Comparison of ENCODE assay signal across 28 cellular contexts in genomic region chr6:128455959-128456358, GRCh38.
"Had no signal": no experiment of that assay in that cellular context is flagged by ENCODE, and none has a peak within 500 bp of the region (broad histone marks: within the 10 kb centered on the region; RNA-seq: fewer than 3 reads in every experiment).

No MANE protein-coding gene starts in this region.

- H3K4me3 ChIP-seq: colonic mucosa, esophagus muscularis mucosa, heart right ventricle, left ventricle myocardium inferior, lower lobe of right lung, pancreas, smooth muscle cell, suprapubic skin, transverse colon, upper lobe of right lung, uterus had no signal

- H3K4me1 ChIP-seq: colonic mucosa, lower lobe of right lung, suprapubic skin, upper lobe of right lung, uterus had no signal

- H3K27ac ChIP-seq: colonic mucosa, esophagus muscularis mucosa, heart right ventricle, left ventricle myocardium inferior, lower lobe of right lung, neutrophil, pancreas, suprapubic skin, transverse colon, upper lobe of right lung, uterus had no signal

- H3K9me3 ChIP-seq: colonic mucosa, esophagus muscularis mucosa, heart right ventricle, left ventricle myocardium inferior, lower lobe of right lung, neutrophil, pancreas, suprapubic skin, transverse colon, upper lobe of right lung, uterus had no signal

- H3K36me3 ChIP-seq: colonic mucosa, esophagus muscularis mucosa, heart right ventricle, left ventricle myocardium inferior, lower lobe of right lung, neutrophil, pancreas, suprapubic skin, transverse colon, upper lobe of right lung, uterus had no signal

- DNase-seq: colonic mucosa; effector CD8-positive, alpha-beta T cell; endodermal cell; foreskin melanocyte; glutamatergic neuron; heart right ventricle; hypothalamus; immature natural killer cell; islet precursor cell; kidney glomerular epithelial cell; left colon; left ventricle myocardium inferior; lower lobe of right lung; naive B cell; pancreas; stimulated activated CD4-positive, alpha-beta T cell treated with anti-CD3 and anti-CD28 coated beads, Interleukin-12 subunit alpha, Interleukin-12 subunit beta, amount 100 ng/mL, for 4 hours; stimulated activated CD4-positive, alpha-beta T cell treated with anti-CD3 and anti-CD28 coated beads, Interleukin-1b, Interleukin-23, amount 100 ng/mL, for 48 hours; stimulated activated CD4-positive, alpha-beta T cell treated with anti-CD3 and anti-CD28 coated beads, Interleukin-4, amount 100 ng/mL, for 1 hour; stimulated activated CD8-positive, alpha-beta memory T cell treated with anti-CD3 and anti-CD28 coated beads, Interleukin-4, amount 100 ng/mL, for 48 hours; stimulated activated naive CD4-positive, alpha-beta T cell; stimulated activated naive CD8-positive, alpha-beta T cell treated with anti-CD3 and anti-CD28 coated beads, Interleukin-15, amount 100 ng/mL, for 72 hours; transverse colon; upper lobe of right lung; uterus had no signal
